In genomic region chr19:35596366-35596999, GRCh38 we compare ENCODE assay signal across 1 cellular context.
TF ChIP-seq lines count a peak whose summit lies in the region.

No MANE protein-coding gene starts in this region.

TF ChIP-seq in A549, 52 proteins besides CTCF, POLR2A, EP300 and RAD21 (continued from another document):
- no peak for TF ChIP-seq ATOH8 (CRISPR knock-in tag; IDR thresholded peaks at IDR 0.05; ENCODE audit: low read depth)
